In genomic region chr11:108069947-108070346, GRCh38 we compare ENCODE assay signal across 9 cellular contexts. TPM values are rescaled to one million over a fixed set of nuclear protein-coding genes. Genes with fewer than 3 reads are reported as not detected.
A peak's percentile ranks its signal among the peaks of the same experiment; 100 is the strongest.
DNase-seq lines count a peak whose midpoint lies in the region; ATAC-seq and TF ChIP-seq lines count a peak whose summit lies in the region.
"Had no signal": no experiment of that assay in that cellular context is flagged by ENCODE, and none has a peak within 500 bp of the region (broad histone marks: within the 10 kb centered on the region; RNA-seq: fewer than 3 reads in every experiment).

No MANE protein-coding gene starts in this region.

- TF ChIP-seq POLR2A in suprapubic skin (IDR thresholded peaks at IDR 0.05): no peak

- in situ Hi-C loops in astrocyte of the spinal cord (cut with HindIII; ENCODE audit: low sequenced_read_pairs): no loop called here

- H3K36me3 Mint-ChIP-seq in activated CD4-positive, alpha-beta T cell treated with anti-CD3 and anti-CD28 coated beads, Interleukin-2, amount 10 ng/mL, durations not matched to agents 24 days and 14 days (ENCODE audit: low read depth): peaks cover 33% of the 10 kb centered on the region
- peaks cover 24% of the 10 kb centered on the region for H3K36me3 Mint-ChIP-seq in osteocyte (ENCODE audit: unreplicated experiment)

- TF ChIP-seq CTCF in astrocyte of the spinal cord (IDR thresholded peaks at IDR 0.05; ENCODE audit: low read depth, low read length) (no peak), osteocyte (IDR thresholded peaks at IDR 0.05) (no peak), suprapubic skin (IDR thresholded peaks at IDR 0.05) (no peak)

- H3K4me1 ChIP-seq in suprapubic skin: no peaks in the 10 kb centered on the region
- H3K4me1 ChIP-seq: BLaER1 treated with 17β-estradiol and CSF1 and Interleukin-3, amounts not matched to agents 10 nM and 100 nM had no signal

- ATAC-seq in HG03060 (IDR thresholded peaks at IDR 0.05; ENCODE audit: low read depth, unreplicated experiment) (peak; percentile 69), HG02970 (IDR thresholded peaks at IDR 0.05; ENCODE audit: low FRiP score, unreplicated experiment) (no peak)

- no peaks in the 10 kb centered on the region for H3K9me3 ChIP-seq in suprapubic skin
- H3K9me3 ChIP-seq: BLaER1 treated with 17β-estradiol and CSF1 and Interleukin-3, amounts not matched to agents 10 nM and 100 nM had no signal

- peak overlapping the region; percentile 40 for H3K27ac Mint-ChIP-seq in activated CD4-positive, alpha-beta T cell treated with anti-CD3 and anti-CD28 coated beads, Interleukin-2, amount 10 ng/mL, durations not matched to agents 24 days and 14 days
- H3K27ac Mint-ChIP-seq in osteocyte (ENCODE audit: unreplicated experiment): peak overlapping the region; percentile 58

- H3K36me3 ChIP-seq in suprapubic skin: peaks cover 54% of the 10 kb centered on the region

- H3K4me3 ChIP-seq in astrocyte of the spinal cord (ENCODE audit: low read depth, low read length) (no peak overlapping the region), suprapubic skin (no peak overlapping the region)
- H3K4me3 ChIP-seq: BLaER1 treated with 17β-estradiol and CSF1 and Interleukin-3, amounts not matched to agents 10 nM and 100 nM had no signal

- no peaks in the 10 kb centered on the region for H3K27me3 ChIP-seq in suprapubic skin
- H3K27me3 ChIP-seq: BLaER1 treated with 17β-estradiol and CSF1 and Interleukin-3, amounts not matched to agents 10 nM and 100 nM had no signal

- no peak overlapping the region for H3K27ac ChIP-seq in suprapubic skin
- H3K27ac ChIP-seq: BLaER1 treated with 17β-estradiol and CSF1 and Interleukin-3, amounts not matched to agents 10 nM and 100 nM had no signal

- H3K27me3 Mint-ChIP-seq in activated CD4-positive, alpha-beta T cell treated with anti-CD3 and anti-CD28 coated beads, Interleukin-2, amount 10 ng/mL, durations not matched to agents 24 days and 14 days: no peaks in the 10 kb centered on the region
- no peaks in the 10 kb centered on the region for H3K27me3 Mint-ChIP-seq in osteocyte (ENCODE audit: unreplicated experiment)

- H3K4me3 Mint-ChIP-seq in activated CD4-positive, alpha-beta T cell treated with anti-CD3 and anti-CD28 coated beads, Interleukin-2, amount 10 ng/mL, durations not matched to agents 24 days and 14 days: peak overlapping the region; percentile 15
- H3K4me3 Mint-ChIP-seq in osteocyte (ENCODE audit: unreplicated experiment): peak overlapping the region; percentile 18

- peaks cover 14% of the 10 kb centered on the region for H3K4me1 Mint-ChIP-seq in activated CD4-positive, alpha-beta T cell treated with anti-CD3 and anti-CD28 coated beads, Interleukin-2, amount 10 ng/mL, durations not matched to agents 24 days and 14 days
- peaks cover 18% of the 10 kb centered on the region for H3K4me1 Mint-ChIP-seq in osteocyte (ENCODE audit: unreplicated experiment)

- TF ChIP-seq EP300 in suprapubic skin (IDR thresholded peaks at IDR 0.05): no peak

- no peaks in the 10 kb centered on the region for H3K9me3 Mint-ChIP-seq in activated CD4-positive, alpha-beta T cell treated with anti-CD3 and anti-CD28 coated beads, Interleukin-2, amount 10 ng/mL, durations not matched to agents 24 days and 14 days
- no peaks in the 10 kb centered on the region for H3K9me3 Mint-ChIP-seq in osteocyte (ENCODE audit: unreplicated experiment)

- DNase-seq in activated CD4-positive, alpha-beta T cell treated with anti-CD3 and anti-CD28 coated beads, Interleukin-2, amount 10 ng/mL, durations not matched to agents 24 days and 14 days: no peak
- no peak for DNase-seq in activated CD4-positive, alpha-beta T cell treated with anti-CD3 and anti-CD28 coated beads, Interleukin-2, amount 50 U/mL, for 4 hours
- DNase-seq in astrocyte of the spinal cord (ENCODE audit: low read depth, low spot score) (peak; percentile 71), osteocyte (ENCODE audit: extremely low spot score, unreplicated experiment) (no peak), suprapubic skin (ENCODE audit: low spot score in 2 of 2) (no peak), germinal center (ENCODE audit: low spot score) (no peak)

- intact Hi-C loops in activated CD4-positive, alpha-beta T cell treated with anti-CD3 and anti-CD28 coated beads, Interleukin-2, amount 10 ng/mL, durations not matched to agents 24 days and 14 days (cut with micrococcal nuclease): no loop called here

RNA-seq across cellular contexts. Expression of gene ACAT1, which starts 51.4 kb away (rescaled TPM):
- total RNA-seq in activated CD4-positive, alpha-beta T cell treated with anti-CD3 and anti-CD28 coated beads, Interleukin-2, amount 10 ng/mL, durations not matched to agents 24 days and 14 days: 65.0 and 65.9 TPM in 2 replicates
- 54.0 and 55.6 TPM in 2 replicates for total RNA-seq in osteocyte
- 100 to 1,000 TPM in 2 of 4 donors, 10 to 100 TPM in 2; 84.1 to 131 (median 108) TPM for total RNA-seq in suprapubic skin
